In genomic region chr2:126664639-126665038, GRCh38 we compare ENCODE assay signal across 12 cellular contexts. TPM values are rescaled to one million over a fixed set of nuclear protein-coding genes. Genes with fewer than 3 reads are reported as not detected.
DNase-seq lines count a peak whose midpoint lies in the region; ATAC-seq and TF ChIP-seq lines count a peak whose summit lies in the region.
"Had no signal": no experiment of that assay in that cellular context is flagged by ENCODE, and none has a peak within 500 bp of the region (broad histone marks: within the 10 kb centered on the region; RNA-seq: fewer than 3 reads in every experiment).

No MANE protein-coding gene starts in this region.

- no peaks in the 10 kb centered on the region for H3K9me3 ChIP-seq in CD8-positive, alpha-beta memory T cell (ENCODE audit: low read length)

- H3K27me3 Mint-ChIP-seq in CD8-positive, alpha-beta memory T cell: no peaks in the 10 kb centered on the region
- H3K27me3 Mint-ChIP-seq in activated naive CD8-positive, alpha-beta T cell treated with anti-CD3 and anti-CD28 coated beads, Interleukin-2, amount 50 U/mL, for 24 hours: no peaks in the 10 kb centered on the region

- H3K4me1 Mint-ChIP-seq in CD8-positive, alpha-beta memory T cell: peaks cover 83 to 98% (median 96%) of the 10 kb centered on the region in 3 donors
- H3K4me1 Mint-ChIP-seq in activated naive CD8-positive, alpha-beta T cell treated with anti-CD3 and anti-CD28 coated beads, Interleukin-2, amount 50 U/mL, for 24 hours: peaks cover 87% of the 10 kb centered on the region

- peaks cover under 1% of the 10 kb centered on the region for H3K36me3 ChIP-seq in CD8-positive, alpha-beta memory T cell (ENCODE audit: insufficient read depth, low read length)

- H3K4me3 Mint-ChIP-seq in CD8-positive, alpha-beta memory T cell: peak overlapping the region; percentile 28 to 80 (median 72)
- peak overlapping the region; percentile 62 for H3K4me3 Mint-ChIP-seq in activated naive CD8-positive, alpha-beta T cell treated with anti-CD3 and anti-CD28 coated beads, Interleukin-2, amount 50 U/mL, for 24 hours

- H3K27me3 ChIP-seq in CD8-positive, alpha-beta memory T cell (ENCODE audit: insufficient read depth, low read length, poor library complexity, severe bottlenecking): no peaks in the 10 kb centered on the region

- peaks cover 0 to 54% (median 9%) of the 10 kb centered on the region in 3 donors for H3K36me3 Mint-ChIP-seq in CD8-positive, alpha-beta memory T cell
- H3K36me3 Mint-ChIP-seq in activated naive CD8-positive, alpha-beta T cell treated with anti-CD3 and anti-CD28 coated beads, Interleukin-2, amount 50 U/mL, for 24 hours (ENCODE audit: low read depth): peaks cover 54% of the 10 kb centered on the region
- H3K36me3 Mint-ChIP-seq: brain had no signal

- peak overlapping the region; percentile 40 for H3K4me3 ChIP-seq in CD8-positive, alpha-beta memory T cell (ENCODE audit: low read length)

- no peak for TF ChIP-seq CTCF in GM10248 (IDR thresholded peaks at IDR 0.05; ENCODE audit: control extremely low read depth, extremely low read depth, low read depth, missing control alignments)

- ATAC-seq in GM19395 (IDR thresholded peaks at IDR 0.05; ENCODE audit: unreplicated experiment) (peak; percentile 37), HG03095 (IDR thresholded peaks at IDR 0.05; ENCODE audit: unreplicated experiment) (peak; percentile 21)
- ATAC-seq in activated naive CD8-positive, alpha-beta T cell treated with anti-CD3 and anti-CD28 coated beads, Interleukin-2, amount 50 U/mL, for 24 hours: no peak

- peak overlapping the region; percentile 55 for H3K27ac ChIP-seq in CD8-positive, alpha-beta memory T cell (ENCODE audit: low read depth, low read length)

- CTCF ChIA-PET in CD8-positive, alpha-beta memory T cell (lab: Charles Lee): interaction anchor here (1.2 to 2.9 kb wide), 4 partner anchors 11 to 137 kb away, joined by 3 to 10 read pairs (median 5); no protein-coding TSS in a partner anchor
- CTCF ChIA-PET in GM10248 (lab: Yijun Ruan, JAX): interaction anchor here (0.9 to 1.7 kb wide), 4 partner anchors 11 to 136 kb away, joined by 3 read pairs; no protein-coding TSS in a partner anchor

- H3K9me3 Mint-ChIP-seq in CD8-positive, alpha-beta memory T cell: no peaks in the 10 kb centered on the region
- H3K9me3 Mint-ChIP-seq in activated naive CD8-positive, alpha-beta T cell treated with anti-CD3 and anti-CD28 coated beads, Interleukin-2, amount 50 U/mL, for 24 hours: no peaks in the 10 kb centered on the region

- peak overlapping the region; percentile 89 to 97 (median 92) for H3K27ac Mint-ChIP-seq in CD8-positive, alpha-beta memory T cell
- peak overlapping the region; percentile 96 for H3K27ac Mint-ChIP-seq in activated naive CD8-positive, alpha-beta T cell treated with anti-CD3 and anti-CD28 coated beads, Interleukin-2, amount 50 U/mL, for 24 hours

- DNase-seq in CD8-positive, alpha-beta memory T cell: no peak
- DNase-seq in activated naive CD8-positive, alpha-beta T cell treated with anti-CD3 and anti-CD28 coated beads, Interleukin-2, amount 50 U/mL, for 24 hours: no peak
- DNase-seq in UCSD-AML1 (lab: John Stamatoyannopoulos, UW; ENCODE audit: unreplicated experiment) (no peak), GM10248 (ENCODE audit: extremely low spot score) (no peak), NCI-H1436 (lab: John Stamatoyannopoulos, UW) (no peak), kidney glomerular epithelial cell (lab: John Stamatoyannopoulos, UW) (no peak)
- DNase-seq: EL, Kasumi-1, SW 1271 had no signal

- POLR2A ChIA-PET in CD8-positive, alpha-beta memory T cell (lab: Charles Lee): no interaction called here
- POLR2A ChIA-PET in GM10248 (lab: Yijun Ruan, JAX): interaction anchor here (1.2 kb wide), 1 partner anchor 15 kb away, joined by 4 read pairs; no protein-coding TSS in a partner anchor

- H3K4me1 ChIP-seq in CD8-positive, alpha-beta memory T cell (ENCODE audit: insufficient read depth, low read length): peaks cover 91% of the 10 kb centered on the region

RNA-seq across cellular contexts. Expression of gene GYPC, which starts 8.7 kb away (rescaled TPM):
- total RNA-seq in CD8-positive, alpha-beta memory T cell: 100 to 1,000 TPM; 102 TPM
- polyA plus RNA-seq in CD8-positive, alpha-beta memory T cell: 226 TPM
